10 cellular contexts compared by ENCODE assay signal in genomic region chr2:16507655-16508054, GRCh38.
DNase-seq lines count a peak whose midpoint lies in the region; ATAC-seq and TF ChIP-seq lines count a peak whose summit lies in the region.
"Had no signal": no experiment of that assay in that cellular context is flagged by ENCODE, and none has a peak within 500 bp of the region (broad histone marks: within the 10 kb centered on the region; RNA-seq: fewer than 3 reads in every experiment).

No MANE protein-coding gene starts in this region.

- H3K4me3 ChIP-seq in BLaER1, result peak overlapping the region; percentile 51; the same call in 1 of the 2 replicates
- H3K4me3 ChIP-seq in Panc1 (ENCODE audit: low read depth in 2 of 2, low read length in 2 of 2), result peak overlapping the region; percentile 21 to 25
- peak overlapping the region; percentile 21 to 62 for H3K4me3 ChIP-seq in neuronal stem cell (ENCODE audit: low read length in 2 of 2)

- peak overlapping the region; percentile 46 for H2BK15ac ChIP-seq in neuronal stem cell (ENCODE audit: low read length)

- H4K8ac ChIP-seq in neuronal stem cell (ENCODE audit: low read depth, low read length), result no peak overlapping the region

- no peak overlapping the region for H4K91ac ChIP-seq in neuronal stem cell (ENCODE audit: low read depth, low read length, poor library complexity)

- H2AFZ ChIP-seq in neuronal stem cell (ENCODE audit: low read length), result peak overlapping the region; percentile 84

- in situ Hi-C loops in Panc1 (cut with HindIII; ENCODE audit: low pct_unique_long_range_greater_than_20kb, low sequenced_read_pairs), result no loop called here

- BruUV-seq in Panc1 (replicated peaks; lab: Mats Ljungman, UMichigan), result no TSS peak

- H3K4me2 ChIP-seq in BLaER1, result peak overlapping the region; percentile 77
- peak overlapping the region; percentile 61 for H3K4me2 ChIP-seq in neuronal stem cell (ENCODE audit: insufficient read depth, low read length, poor library complexity, severe bottlenecking)

- no peak for DNase-seq in Panc1 (ENCODE audit: low read depth, low spot score)
- DNase-seq in left cardiac atrium, result no peak
- DNase-seq in neuronal stem cell (ENCODE audit: low spot score), result no peak
- DNase-seq in DMS79 treated with DMSO at 0.1 percent for 48 hours (lab: John Stamatoyannopoulos, UW), result no peak
- no peak for DNase-seq in epidermal melanocyte (ENCODE audit: insufficient read length, low spot score)
- DNase-seq in stimulated activated CD4-positive, alpha-beta T cell treated with anti-CD3 and anti-CD28 coated beads, Interleukin-15, amount 100 ng/mL, for 24 hours, result no peak
- DNase-seq: NCI-H2081 treated with DMSO at 0.1 percent for 48 hours had no signal

- peak overlapping the region; percentile 7 for H2BK5ac ChIP-seq in neuronal stem cell (ENCODE audit: low read length)

- H3K18ac ChIP-seq in neuronal stem cell (ENCODE audit: low read length), result peak overlapping the region; percentile 89

- intact Hi-C loops in Panc1 (cut with micrococcal nuclease; ENCODE audit: unreplicated experiment) (loop anchor here (2.0 kb wide), 2 partner anchors 567 to 871 kb away; partner anchors contain the start of gene MYCN), left cardiac atrium (cut with DNase I) (loop anchor here in 1 of 2 donors (2.0 to 5.0 kb wide), 2 partner anchors 570 to 871 kb away; no protein-coding TSS in a partner anchor)

- H2BK12ac ChIP-seq in neuronal stem cell (ENCODE audit: low read length), result peak overlapping the region; percentile 77

- no peak overlapping the region for H3K4ac ChIP-seq in neuronal stem cell (ENCODE audit: low read length)

- no peaks in the 10 kb centered on the region for H4K20me1 ChIP-seq in BLaER1

- peaks cover 23% of the 10 kb centered on the region for H3K27me3 ChIP-seq in BLaER1
- H3K27me3 ChIP-seq in Panc1 (ENCODE audit: control insufficient read depth, insufficient read depth, low read length), result peaks cover 8% of the 10 kb centered on the region
- H3K27me3 ChIP-seq in neuronal stem cell (ENCODE audit: control insufficient read depth in 3 of 3, insufficient read depth in 3 of 3, low read depth in 1 of 3, low read length in 3 of 3), result peaks cover 0 to 33% (median 5%) of the 10 kb centered on the region in 3 experiments

- peak overlapping the region; percentile 36 for H2AK5ac ChIP-seq in neuronal stem cell (ENCODE audit: low read depth, low read length)

- no peak overlapping the region for H3K23ac ChIP-seq in neuronal stem cell (ENCODE audit: low read depth, low read length, poor library complexity)

- no peak overlapping the region for H3K27ac ChIP-seq in BLaER1
- H3K27ac ChIP-seq in Panc1 (ENCODE audit: low read length), result no peak overlapping the region
- H3K27ac ChIP-seq in neuronal stem cell (replicated peaks; ENCODE audit: low read length), result no peak overlapping the region
- H3K27ac ChIP-seq: HL-60 had no signal

- no peaks in the 10 kb centered on the region for H3K9me3 ChIP-seq in BLaER1
- H3K9me3 ChIP-seq in Panc1 (ENCODE audit: control insufficient read depth, insufficient read depth, low read depth, low read length), result no peaks in the 10 kb centered on the region
- peaks cover 0 to 2% of the 10 kb centered on the region in 2 donors for H3K9me3 ChIP-seq in neuronal stem cell (replicated peaks in 1 of 2; ENCODE audit: control insufficient read depth in 2 of 2, insufficient read depth in 1 of 2, low read depth in 1 of 2, low read length in 2 of 2)

- H3K9ac ChIP-seq in BLaER1 (no peak overlapping the region), neuronal stem cell (ENCODE audit: low read depth, low read length, poor library complexity) (peak overlapping the region; percentile 71)

- ATAC-seq in Panc1, result peak; percentile 68
- ATAC-seq in left cardiac atrium, result peak; percentile 32 to 40
- ATAC-seq in GM18520 (IDR thresholded peaks at IDR 0.05; ENCODE audit: unreplicated experiment), result no peak

- H3K4me1 ChIP-seq in BLaER1, result 0 out of 2 replicates have a peak, but pooled peaks cover 9% of the 10 kb centered on the region
- no peaks in the 10 kb centered on the region; the same call in 1 of the 2 replicates for H3K4me1 ChIP-seq in Panc1 (ENCODE audit: control insufficient read depth, insufficient read depth, low read length)
- H3K4me1 ChIP-seq in neuronal stem cell (ENCODE audit: control insufficient read depth in 2 of 2, insufficient read depth in 1 of 2, low read depth in 1 of 2, low read length in 2 of 2), result peaks cover 10 to 12% of the 10 kb centered on the region in 2 donors

- no peak overlapping the region for H3K14ac ChIP-seq in neuronal stem cell (ENCODE audit: low read length)

- H3K36me3 ChIP-seq in BLaER1 (no peaks in the 10 kb centered on the region), Panc1 (ENCODE audit: control insufficient read depth, insufficient read depth, low read length) (no peaks in the 10 kb centered on the region; the same call in 1 of the 2 replicates), neuronal stem cell (replicated peaks in 1 of 2; ENCODE audit: control insufficient read depth in 2 of 2, insufficient read depth in 2 of 2, low read length in 2 of 2) (no peaks in the 10 kb centered on the region)

- CTCF ChIA-PET in Panc1 (lab: Charles Lee), result no interaction called here

- H2BK120ac ChIP-seq in neuronal stem cell (ENCODE audit: low read depth, low read length), result peak overlapping the region; percentile 49

- no peaks in the 10 kb centered on the region for H3K79me1 ChIP-seq in neuronal stem cell (ENCODE audit: low read depth, low read length)

- POLR2A ChIA-PET in Panc1 (lab: Charles Lee), result no interaction called here

- WGBS in neuronal stem cell (ENCODE audit: extremely low coverage in 2 of 2, insufficient read length in 2 of 2, insufficient replicate concordance in 1 of 2), 2 donors, result no CpG with 5 or more reads among the region's 13 CpGs

- no peak for TF ChIP-seq CTCF in Panc1 (IDR thresholded peaks at IDR 0.05)
